21 cellular contexts compared by ENCODE assay signal in genomic region chr1:55522982-55523381, GRCh38.
"Had no signal": no experiment of that assay in that cellular context is flagged by ENCODE, and none has a peak within 500 bp of the region (broad histone marks: within the 10 kb centered on the region; RNA-seq: fewer than 3 reads in every experiment).

No MANE protein-coding gene starts in this region.

- ATAC-seq: effector memory CD8-positive, alpha-beta T cell; esophagus mucosa; gastrocnemius medialis; left lung had no signal

- DNase-seq: colonic mucosa; cortex of kidney; effector CD8-positive, alpha-beta T cell; effector memory CD8-positive, alpha-beta T cell; endodermal cell; erythroblast; esophagus squamous epithelium; foreskin fibroblast; foreskin melanocyte; gastrocnemius medialis; glutamatergic neuron; head of caudate nucleus; heart right ventricle; hippocampal formation; left lung; left ventricle myocardium superior; lower lobe of right lung; mesenchymal stem cell; mucosa of descending colon had no signal

- H3K36me3 ChIP-seq: colonic mucosa, esophagus squamous epithelium, gastrocnemius medialis, heart right ventricle, left lung, lower lobe of right lung had no signal

- H3K4me3 ChIP-seq: colonic mucosa, esophagus squamous epithelium, gastrocnemius medialis, heart right ventricle, left lung, lower lobe of right lung, mucosa of descending colon had no signal

- H3K4me1 ChIP-seq: colonic mucosa, esophagus squamous epithelium, gastrocnemius medialis, heart right ventricle, left lung, lower lobe of right lung had no signal

- H3K27ac ChIP-seq: colonic mucosa, epithelial cell of prostate, esophagus squamous epithelium, gastrocnemius medialis, heart right ventricle, left lung, lower lobe of right lung had no signal

- H3K9me3 ChIP-seq: colonic mucosa, esophagus squamous epithelium, gastrocnemius medialis, heart right ventricle, left lung, lower lobe of right lung, mucosa of descending colon had no signal

- H3K27me3 ChIP-seq: colonic mucosa, esophagus squamous epithelium, gastrocnemius medialis, heart right ventricle, left lung had no signal
